In genomic region chr22:45254789-45255261, GRCh38 we compare ENCODE assay signal across 14 cellular contexts. TPM values are rescaled to one million over a fixed set of nuclear protein-coding genes. Genes with fewer than 3 reads are reported as not detected.
DNase-seq lines count a peak whose midpoint lies in the region; ATAC-seq lines count a peak whose summit lies in the region.
"Had no signal": no experiment of that assay in that cellular context is flagged by ENCODE, and none has a peak within 500 bp of the region (broad histone marks: within the 10 kb centered on the region; RNA-seq: fewer than 3 reads in every experiment).

No MANE protein-coding gene starts in this region.

- POLR2A ChIA-PET in naive thymus-derived CD4-positive, alpha-beta T cell (lab: Charles Lee), result interaction anchor here (0.5 kb wide), 1 partner anchor 568 kb away, joined by 7 read pairs; no protein-coding TSS in a partner anchor

- intact Hi-C loops in naive thymus-derived CD4-positive, alpha-beta T cell (cut with micrococcal nuclease), result no loop called here

- peak overlapping the region; percentile 86 for H3K27ac Mint-ChIP-seq in activated naive CD8-positive, alpha-beta T cell treated with anti-CD3 and anti-CD28 coated beads, Interleukin-2, amount 50 U/mL, for 24 hours
- H3K27ac Mint-ChIP-seq in naive thymus-derived CD4-positive, alpha-beta T cell, result peak overlapping the region in 2 of 9 donors; percentile 30 to 42
- H3K27ac Mint-ChIP-seq: neural progenitor cell had no signal

- H3K27me3 ChIP-seq in naive thymus-derived CD4-positive, alpha-beta T cell (ENCODE audit: control insufficient read depth in 2 of 2, insufficient read depth in 2 of 2, low read length in 2 of 2), result no peaks in the 10 kb centered on the region
- H3K27me3 ChIP-seq: breast epithelium, neural progenitor cell, thyroid gland had no signal

- H3K36me3 Mint-ChIP-seq in activated naive CD8-positive, alpha-beta T cell treated with anti-CD3 and anti-CD28 coated beads, Interleukin-2, amount 50 U/mL, for 24 hours (ENCODE audit: low read depth), result no peaks in the 10 kb centered on the region
- no peaks in the 10 kb centered on the region for H3K36me3 Mint-ChIP-seq in naive thymus-derived CD4-positive, alpha-beta T cell

- H3K4me1 Mint-ChIP-seq in activated naive CD8-positive, alpha-beta T cell treated with anti-CD3 and anti-CD28 coated beads, Interleukin-2, amount 50 U/mL, for 24 hours, result peaks cover 21% of the 10 kb centered on the region
- H3K4me1 Mint-ChIP-seq in naive thymus-derived CD4-positive, alpha-beta T cell, result peaks cover 0 to 8% (median 0%) of the 10 kb centered on the region in 7 donors

- H3K4me3 Mint-ChIP-seq in activated naive CD8-positive, alpha-beta T cell treated with anti-CD3 and anti-CD28 coated beads, Interleukin-2, amount 50 U/mL, for 24 hours, result no peak overlapping the region
- peak overlapping the region in 1 of 10 donors; percentile 23 for H3K4me3 Mint-ChIP-seq in naive thymus-derived CD4-positive, alpha-beta T cell
- H3K4me3 Mint-ChIP-seq: neural progenitor cell had no signal

- CTCF ChIA-PET in naive thymus-derived CD4-positive, alpha-beta T cell (lab: Charles Lee), result interaction anchor here (0.7 kb wide), 1 partner anchor 461 kb away, joined by 3 read pairs; no protein-coding TSS in a partner anchor

- peaks cover 0 to 11% of the 10 kb centered on the region in 2 donors for H3K4me1 ChIP-seq in naive thymus-derived CD4-positive, alpha-beta T cell (ENCODE audit: control insufficient read depth in 2 of 2, insufficient read depth in 2 of 2, low read length in 2 of 2)
- H3K4me1 ChIP-seq: breast epithelium, neural progenitor cell, thyroid gland had no signal

- no peaks in the 10 kb centered on the region for H3K9me3 Mint-ChIP-seq in activated naive CD8-positive, alpha-beta T cell treated with anti-CD3 and anti-CD28 coated beads, Interleukin-2, amount 50 U/mL, for 24 hours
- peaks cover 0 to 8% (median 0%) of the 10 kb centered on the region in 11 donors for H3K9me3 Mint-ChIP-seq in naive thymus-derived CD4-positive, alpha-beta T cell

- no peaks in the 10 kb centered on the region for H3K36me3 ChIP-seq in naive thymus-derived CD4-positive, alpha-beta T cell (ENCODE audit: control insufficient read depth in 2 of 3, insufficient read depth in 3 of 3, low read length in 3 of 3)
- H3K36me3 ChIP-seq: breast epithelium, neural progenitor cell, thyroid gland had no signal

- H3K27me3 Mint-ChIP-seq in activated naive CD8-positive, alpha-beta T cell treated with anti-CD3 and anti-CD28 coated beads, Interleukin-2, amount 50 U/mL, for 24 hours, result no peaks in the 10 kb centered on the region
- peaks cover 0 to 5% (median 0%) of the 10 kb centered on the region in 5 donors for H3K27me3 Mint-ChIP-seq in naive thymus-derived CD4-positive, alpha-beta T cell

- ATAC-seq in GM18867 (IDR thresholded peaks at IDR 0.05; ENCODE audit: unreplicated experiment) (peak; percentile 66), HG03439 (IDR thresholded peaks at IDR 0.05; ENCODE audit: unreplicated experiment) (peak; percentile 65)
- ATAC-seq in activated naive CD8-positive, alpha-beta T cell treated with anti-CD3 and anti-CD28 coated beads, Interleukin-2, amount 50 U/mL, for 24 hours, result peak; percentile 96
- no peak for ATAC-seq in naive thymus-derived CD4-positive, alpha-beta T cell

- no peaks in the 10 kb centered on the region for H3K9me3 ChIP-seq in naive thymus-derived CD4-positive, alpha-beta T cell (ENCODE audit: control insufficient read depth in 2 of 3, low read length in 3 of 3)
- H3K9me3 ChIP-seq: breast epithelium, thyroid gland had no signal

- no peak overlapping the region for H3K4me3 ChIP-seq in naive thymus-derived CD4-positive, alpha-beta T cell (ENCODE audit: low read length)
- H3K4me3 ChIP-seq: breast epithelium, neural progenitor cell, thyroid gland had no signal

- DNase-seq in ELR (ENCODE audit: low read depth) (peak; percentile 28), HCEC 1CT (no peak), caudate nucleus (lab: John Stamatoyannopoulos, UW) (no peak), cerebellar cortex (ENCODE audit: low spot score) (no peak)
- DNase-seq in activated naive CD8-positive, alpha-beta T cell treated with anti-CD3 and anti-CD28 coated beads, Interleukin-2, amount 50 U/mL, for 24 hours, result peak; percentile 29
- no peak for DNase-seq in naive thymus-derived CD4-positive, alpha-beta T cell
- DNase-seq: activated CD4-positive, CD25-positive, alpha-beta regulatory T cell treated with anti-CD3 and anti-CD28 coated beads, Interleukin-2, amount 50 U/mL, for 72 hours; NCI-H2171; thyroid gland had no signal

- H3K27ac ChIP-seq in caudate nucleus (ENCODE audit: low read depth, low read length), result no peak overlapping the region
- H3K27ac ChIP-seq in naive thymus-derived CD4-positive, alpha-beta T cell (ENCODE audit: low read depth, low read length), result no peak overlapping the region
- H3K27ac ChIP-seq: breast epithelium, neural progenitor cell, thyroid gland had no signal

RNA-seq across cellular contexts. Expression of gene KIAA0930, which starts 14.1 kb away (rescaled TPM):
- total RNA-seq in naive thymus-derived CD4-positive, alpha-beta T cell, result 10 to 100 TPM; 13.2 to 58.2 (median 27.9) TPM
- polyA plus RNA-seq in naive thymus-derived CD4-positive, alpha-beta T cell, result 1 to 10 TPM; 2.3 to 2.5 TPM

RNA-seq across cellular contexts. Expression of gene UPK3A, which starts 29.9 kb away (rescaled TPM):
- total RNA-seq in naive thymus-derived CD4-positive, alpha-beta T cell, result under 1 TPM in 1 of 5 experiments, not detected in 4; 0.61 TPM
- under 1 TPM in 1 of 2 donors, not detected in 1; 0.25 TPM for polyA plus RNA-seq in naive thymus-derived CD4-positive, alpha-beta T cell
- total RNA-seq: breast epithelium had no signal
- polyA plus RNA-seq: keratinocyte had no signal

RNA-seq across cellular contexts. Expression of gene FAM118A, which starts 54.9 kb away (rescaled TPM):
- 100 to 1,000 TPM in 4 of 5 experiments, 10 to 100 TPM in 1; 61.3 to 216 (median 111) TPM for total RNA-seq in naive thymus-derived CD4-positive, alpha-beta T cell
- 10 to 100 TPM; 54.0 to 81.6 TPM for polyA plus RNA-seq in naive thymus-derived CD4-positive, alpha-beta T cell

Comparison
In these comparisons a context has a peak if more than half of its experiments do, and no peak if none do; other contexts are left out.
1. DNase-seq: peak in ELR (single experiment) and activated naive CD8-positive, alpha-beta T cell treated with anti-CD3 and anti-CD28 coated beads, Interleukin-2, amount 50 U/mL, for 24 hours (single experiment); none in HCEC 1CT (single experiment), caudate nucleus (0 of 61), naive thymus-derived CD4-positive, alpha-beta T cell (0 of 9) and cerebellar cortex (single experiment).